9 cellular contexts compared by ENCODE assay signal in genomic region chr12:26939192-26939832, GRCh38. TPM values are rescaled to one million over a fixed set of nuclear protein-coding genes. Genes with fewer than 3 reads are reported as not detected.
DNase-seq lines count a peak whose midpoint lies in the region; ATAC-seq, FAIRE-seq and TF ChIP-seq lines count a peak whose summit lies in the region.
"Had no signal": no experiment of that assay in that cellular context is flagged by ENCODE, and none has a peak within 500 bp of the region (broad histone marks: within the 10 kb centered on the region; RNA-seq: fewer than 3 reads in every experiment).

No MANE protein-coding gene starts in this region.

- ATAC-seq in left cardiac atrium, result no peak
- ATAC-seq in pancreas, result no peak
- no peak for ATAC-seq in GM21737 (IDR thresholded peaks at IDR 0.05; ENCODE audit: unreplicated experiment)
- no peak for ATAC-seq in GM21526 (IDR thresholded peaks at IDR 0.05; ENCODE audit: low FRiP score, unreplicated experiment)

- intact Hi-C loops in left cardiac atrium (cut with DNase I), result no loop called here
- intact Hi-C loops in pancreas (cut with DNase I), result no loop called here

- peak overlapping the region; percentile 97 for H3K27ac ChIP-seq in cardiac muscle cell
- H3K27ac ChIP-seq in RWPE1, result peak overlapping the region; percentile 93; the same call in 1 of the 2 replicates
- peak overlapping the region in 2 of 4 donors; percentile 96 to 97 for H3K27ac ChIP-seq in pancreas

- H3K9me3 ChIP-seq in cardiac muscle cell (ENCODE audit: low read depth) (no peaks in the 10 kb centered on the region), pancreas (no peaks in the 10 kb centered on the region)

- POLR2A ChIA-PET in RWPE1 (lab: Yijun Ruan, JAX; ENCODE audit: low non-redundant PET), result no interaction called here

- CTCF ChIA-PET in RWPE1 (lab: Yijun Ruan, JAX), result interaction anchor here (0.6 kb wide), 1 partner anchor 48 kb away, joined by 3 read pairs; no protein-coding TSS in a partner anchor

- 2% methylated on average over 9 of the region's 9 CpGs for WGBS in pancreas, 2 donors

- H3K4me3 ChIP-seq in cardiac muscle cell (peak overlapping the region; percentile 87), pancreas (peak overlapping the region; percentile 78 to 92 (median 84))

- TF ChIP-seq CTCF in cardiac muscle cell (IDR thresholded peaks at IDR 0.05; ENCODE audit: low read depth, low read length) (no peak), RWPE1 (conservative IDR thresholded peaks at IDR 0.05; ENCODE audit: low read depth) (no peak), pancreas (IDR thresholded peaks at IDR 0.05) (no peak)

- TF ChIP-seq POLR2A in erythroblast (IDR thresholded peaks at IDR 0.05; ENCODE audit: low read length), result no peak

- no peak for FAIRE-seq in pancreas (lab: Jason Lieb, UNC)
- FAIRE-seq: endometrium had no signal

- no peaks in the 10 kb centered on the region for H3K36me3 ChIP-seq in cardiac muscle cell
- H3K36me3 ChIP-seq in pancreas, result no peaks in the 10 kb centered on the region

- H3K27me3 ChIP-seq in cardiac muscle cell (no peaks in the 10 kb centered on the region), pancreas (no peaks in the 10 kb centered on the region)

- H3K4me1 ChIP-seq in cardiac muscle cell (ENCODE audit: low read depth) (peaks cover 21% of the 10 kb centered on the region), pancreas (peaks cover 21 to 39% (median 34%) of the 10 kb centered on the region in 3 donors)

- no peak for DNase-seq in cardiac muscle cell (ENCODE audit: low read depth in 1 of 2, low spot score in 1 of 2)
- no peak for DNase-seq in left cardiac atrium
- no peak for DNase-seq in RWPE1 (ENCODE audit: low spot score)
- DNase-seq in erythroblast (lab: John Stamatoyannopoulos, UW), result peak; percentile 54 to 65
- no peak for DNase-seq in pancreas
- DNase-seq in DMS114 treated with DMSO at 0.1 percent for 48 hours (lab: John Stamatoyannopoulos, UW; ENCODE audit: unreplicated experiment), result no peak

RNA-seq across cellular contexts. Expression of gene FGFR1OP2, which starts 1.0 kb away (rescaled TPM):
- total RNA-seq in cardiac muscle cell, result 37.1 and 59.1 TPM in 2 replicates
- 27.4 and 28.3 TPM in 2 replicates for polyA plus RNA-seq in cardiac muscle cell
- total RNA-seq in left cardiac atrium, result 10 to 100 TPM; 36.3 to 41.1 TPM
- total RNA-seq in pancreas, result 10 to 100 TPM in 5 of 6 donors, 1 to 10 TPM in 1; 9.3 to 23.3 (median 10.9) TPM
- 10 to 100 TPM; 11.6 to 17.6 TPM for polyA plus RNA-seq in pancreas

RNA-seq across cellular contexts. Expression of gene INTS13, which starts 1.5 kb away (rescaled TPM):
- total RNA-seq in cardiac muscle cell, result 17.8 and 21.0 TPM in 2 replicates
- polyA plus RNA-seq in cardiac muscle cell, result 18.9 and 33.9 TPM in 2 replicates
- 10 to 100 TPM; 14.6 to 18.6 TPM for total RNA-seq in left cardiac atrium
- 10 to 100 TPM in 4 of 6 donors, 1 to 10 TPM in 2; 7.4 to 12.4 (median 11.0) TPM for total RNA-seq in pancreas
- polyA plus RNA-seq in pancreas, result 10 to 100 TPM; 10.9 to 13.8 TPM

Comparison
In these comparisons a context has a peak if more than half of its experiments do, and no peak if none do; other contexts are left out.
1. DNase-seq: peak in erythroblast (2 of 2); none in cardiac muscle cell (0 of 2), left cardiac atrium (single experiment), RWPE1 (single experiment), pancreas (0 of 6) and DMS114 treated with DMSO at 0.1 percent for 48 hours (single experiment).